Comparison of ENCODE assay signal across 10 cellular contexts in the genomic region with DNA sequence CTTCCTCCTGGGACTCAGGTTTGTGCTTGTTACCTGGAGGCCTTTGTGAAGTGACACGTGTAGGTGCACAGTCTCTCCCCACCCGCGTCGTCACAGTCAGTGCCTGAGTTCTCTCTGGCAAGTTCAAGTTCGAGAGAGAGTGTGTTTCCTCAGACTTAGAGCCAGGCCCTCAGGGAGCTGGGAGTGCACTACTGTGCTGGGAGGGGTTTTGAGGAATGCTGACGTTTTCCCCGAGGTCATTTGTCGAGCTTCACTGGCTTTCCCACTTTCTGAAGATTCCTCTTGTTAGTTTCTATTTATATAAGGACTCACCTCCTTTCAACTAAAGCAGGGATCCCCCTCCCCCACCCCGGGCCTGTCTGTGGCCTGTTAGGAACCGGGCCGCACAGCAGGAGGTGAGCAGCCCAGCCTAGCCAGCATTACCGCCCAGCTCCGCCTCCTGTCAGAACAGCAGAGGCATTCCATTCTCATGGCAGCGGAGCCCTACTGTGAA.
DNase-seq lines count a peak whose midpoint lies in the region; ATAC-seq, FAIRE-seq and TF ChIP-seq lines count a peak whose summit lies in the region.
"Had no signal": no experiment of that assay in that cellular context is flagged by ENCODE, and none has a peak within 500 bp of the region (broad histone marks: within the 10 kb centered on the region; RNA-seq: fewer than 3 reads in every experiment).

No MANE protein-coding gene starts in this region.

- H2BK120ac ChIP-seq in IMR-90 (ENCODE audit: low read depth, low read length) = no peak overlapping the region

- no peak overlapping the region for H4K91ac ChIP-seq in IMR-90 (ENCODE audit: insufficient read depth, low read depth, low read length)

- H2BK15ac ChIP-seq in IMR-90 (ENCODE audit: low read depth, low read length) = no peak overlapping the region

- ATAC-seq in IMR-90 (ENCODE audit: low read depth) (peak; percentile 62; the same call in 1 of the 2 replicates), K562 (peak; percentile 59), GM19328 (IDR thresholded peaks at IDR 0.05; ENCODE audit: unreplicated experiment) (no peak), GM21515 (IDR thresholded peaks at IDR 0.05; ENCODE audit: unreplicated experiment) (no peak)

- no peak overlapping the region for H3K14ac ChIP-seq in IMR-90 (replicated peaks; ENCODE audit: low read depth, low read length)

- POLR2A ChIA-PET in IMR-90 (lab: Charles Lee; ENCODE audit: unreplicated experiment) = no interaction called here
- POLR2A ChIA-PET in K562 (lab: Yijun Ruan, JAX) = no interaction called here
- POLR2A ChIA-PET in SK-N-SH (lab: Yijun Ruan, JAX) = no interaction called here

- intact Hi-C loops in IMR-90 (cut with micrococcal nuclease) = no loop called here
- intact Hi-C loops in K562 (cut with micrococcal nuclease) = no loop called here

- no peak overlapping the region for H4K8ac ChIP-seq in IMR-90 (ENCODE audit: low read depth in 2 of 2, low read length in 2 of 2)

- H4K20me1 ChIP-seq in IMR-90 (ENCODE audit: insufficient read depth, low read length) (no peaks in the 10 kb centered on the region), K562 (replicated peaks; ENCODE audit: control insufficient read depth, insufficient read depth, low read length) (no peaks in the 10 kb centered on the region), SK-N-SH (ENCODE audit: insufficient read depth) (no peaks in the 10 kb centered on the region)

- H3K27me3 ChIP-seq in IMR-90 (ENCODE audit: control insufficient read depth, insufficient read depth, low read length) = no peaks in the 10 kb centered on the region
- H3K27me3 ChIP-seq in K562 (ENCODE audit: control insufficient read depth in 2 of 2, insufficient read depth in 2 of 2, low read length in 2 of 2) = no peaks in the 10 kb centered on the region; a peak in 1 of 5 replicates
- H3K27me3 ChIP-seq in small intestine (ENCODE audit: control insufficient read depth in 2 of 2, insufficient read depth in 2 of 2, low read length in 2 of 2) = no peaks in the 10 kb centered on the region
- no peaks in the 10 kb centered on the region for H3K27me3 ChIP-seq in SK-N-SH (ENCODE audit: insufficient read depth)
- H3K27me3 ChIP-seq: transverse colon had no signal

- no peak overlapping the region for H3K27ac ChIP-seq in IMR-90 (ENCODE audit: insufficient read depth, low read length)
- H3K27ac ChIP-seq in K562 (ENCODE audit: extremely low read depth, low read depth, low read length) = no peak overlapping the region
- no peak overlapping the region for H3K27ac ChIP-seq in small intestine (ENCODE audit: low read depth in 1 of 2, low read length in 1 of 2)
- no peak overlapping the region for H3K27ac ChIP-seq in SK-N-SH (ENCODE audit: low read depth in 2 of 2, low read length in 1 of 2)
- H3K27ac ChIP-seq: heart right ventricle, transverse colon had no signal

- H3F3A ChIP-seq in SK-N-SH (replicated peaks; ENCODE audit: insufficient read depth) = no peaks in the 10 kb centered on the region

- H3K79me2 ChIP-seq in K562 (ENCODE audit: control insufficient read depth, insufficient read depth, low read length) (no peaks in the 10 kb centered on the region), SK-N-SH (ENCODE audit: insufficient read depth) (no peaks in the 10 kb centered on the region)

- no peak for DNase-seq in IMR-90
- DNase-seq in K562 (ENCODE audit: extremely low read depth in 1 of 4, low spot score in 3 of 4) = peak in 1 of 4 experiments; percentile 13
- DNase-seq in iPS-NIHi7 (ENCODE audit: extremely low spot score) = peak; percentile 68
- peak; percentile 41 for DNase-seq in small intestine
- DNase-seq in SK-N-SH = no peak
- DNase-seq in activated naive CD4-positive, alpha-beta T cell treated with anti-CD3 and anti-CD28 coated beads, Interleukin-2, amount 50 U/mL, for 16 hours = no peak
- DNase-seq: heart right ventricle, transverse colon had no signal

- H3K4ac ChIP-seq in IMR-90 (ENCODE audit: low read depth, low read length) = no peak overlapping the region

- no peak overlapping the region for H3K23ac ChIP-seq in IMR-90 (ENCODE audit: low read depth, low read length)

- no peak overlapping the region for H2BK20ac ChIP-seq in IMR-90 (ENCODE audit: low read depth, low read length)

- TF ChIP-seq CTCF in IMR-90 (conservative IDR thresholded peaks at IDR 0.05; ENCODE audit: low read depth, low read length) (no peak), K562 (IDR thresholded peaks at IDR 0.05 in 2 of 3, conservative IDR thresholded peaks at IDR 0.05 in 1 of 3; ENCODE audit: insufficient read depth in 2 of 3, low read depth in 1 of 3, low read length in 3 of 3) (no peak), SK-N-SH (IDR thresholded peaks at IDR 0.05) (no peak)

- no peak overlapping the region for H2AK9ac ChIP-seq in IMR-90 (replicated peaks; ENCODE audit: low read depth, low read length, poor library complexity)

- CTCF ChIA-PET in IMR-90 (lab: Yijun Ruan, JAX) = no interaction called here
- CTCF ChIA-PET in K562 (lab: Yijun Ruan, JAX; ENCODE audit: low intra/inter-chr PET ratio) = no interaction called here
- CTCF ChIA-PET in SK-N-SH (lab: Yijun Ruan, JAX) = interaction anchor here (1.5 kb wide), 1 partner anchor 9 kb away, joined by 5 read pairs; no protein-coding TSS in a partner anchor

- H3K4me1 ChIP-seq in IMR-90 (ENCODE audit: control insufficient read depth, insufficient read depth, low read length) (no peaks in the 10 kb centered on the region), K562 (replicated peaks in 1 of 2; ENCODE audit: control insufficient read depth in 2 of 2, insufficient read depth in 2 of 2, low read length in 2 of 2) (no peaks in the 10 kb centered on the region), small intestine (ENCODE audit: control insufficient read depth in 2 of 2, insufficient read depth in 1 of 2, low read depth in 1 of 2, low read length in 1 of 2) (no peaks in the 10 kb centered on the region), SK-N-SH (ENCODE audit: control insufficient read depth in 1 of 2, insufficient read depth in 2 of 2, low read depth in 1 of 2, low read length in 1 of 2) (no peaks in the 10 kb centered on the region)
- H3K4me1 ChIP-seq: heart right ventricle had no signal

- H3K9ac ChIP-seq in IMR-90 (ENCODE audit: low read depth, low read length) (no peak overlapping the region), K562 (ENCODE audit: insufficient read depth in 1 of 2, low read depth in 2 of 2, low read length in 2 of 2) (no peak overlapping the region), SK-N-SH (no peak overlapping the region)

- H3K9me1 ChIP-seq in IMR-90 (ENCODE audit: insufficient read depth, low read length) (no peaks in the 10 kb centered on the region), K562 (ENCODE audit: control insufficient read depth, insufficient read depth, low read length) (no peaks in the 10 kb centered on the region)

- H3K9me2 ChIP-seq in SK-N-SH = no peaks in the 10 kb centered on the region

- H3K4me3 ChIP-seq in IMR-90 (ENCODE audit: insufficient read depth, low read depth, low read length) (no peak overlapping the region), K562 (no peak overlapping the region), small intestine (ENCODE audit: low read depth in 1 of 2, low read length in 2 of 2) (no peak overlapping the region), SK-N-SH (ENCODE audit: low read depth in 2 of 2, low read length in 1 of 2) (no peak overlapping the region)
- H3K4me3 ChIP-seq: heart right ventricle, transverse colon had no signal

- no peak overlapping the region for H2AK5ac ChIP-seq in IMR-90 (ENCODE audit: low read depth, low read length)

- dilution Hi-C loops in IMR-90 (cut with HindIII; ENCODE audit: low sequenced_read_pairs, unreplicated experiment) = no loop called here

- H2BK5ac ChIP-seq in IMR-90 (ENCODE audit: low read depth, low read length, poor library complexity, severe bottlenecking) = no peak overlapping the region

- H3K4me2 ChIP-seq in IMR-90 (ENCODE audit: low read depth, low read length) (no peak overlapping the region), K562 (ENCODE audit: insufficient read depth, low read length) (no peak overlapping the region), SK-N-SH (no peak overlapping the region)

- H3K9me3 ChIP-seq in IMR-90 (ENCODE audit: control insufficient read depth, insufficient read depth, low read length) (no peaks in the 10 kb centered on the region), K562 (replicated peaks; ENCODE audit: control insufficient read depth, insufficient read depth, low read depth, low read length) (no peaks in the 10 kb centered on the region), small intestine (ENCODE audit: control insufficient read depth, low read depth) (no peaks in the 10 kb centered on the region), SK-N-SH (no peaks in the 10 kb centered on the region)
- H3K9me3 ChIP-seq: transverse colon had no signal

- WGBS in IMR-90 (ENCODE audit: extremely low coverage in 2 of 2, insufficient read length in 1 of 2), 2 experiments = 16% methylated on average over 6 of the region's 14 CpGs; no CpG with 5 or more reads in 1 of the 2 experiments
- 4% methylated on average over 12 of the region's 14 CpGs for WGBS in K562 (ENCODE audit: insufficient coverage, low coverage, missing lambda C conversion rate)
- 23 to 35% (median 24%) methylated on average over 14 of the region's 14 CpGs for WGBS in small intestine, 3 donors
- 47% methylated on average over 14 of the region's 14 CpGs for WGBS in SK-N-SH (ENCODE audit: low lambda C conversion rate)

- FAIRE-seq in K562 (lab: Jason Lieb, UNC) (no peak), small intestine (lab: Jason Lieb, UNC) (no peak)

- BruUV-seq in IMR-90 (replicated peaks; lab: Mats Ljungman, UMichigan) (no TSS peak), K562 (replicated peaks; lab: Mats Ljungman, UMichigan) (no TSS peak)

- H3K79me1 ChIP-seq in IMR-90 (ENCODE audit: low read depth in 1 of 2, low read length in 2 of 2) = no peaks in the 10 kb centered on the region

- in situ Hi-C loops in IMR-90 (cut with MboI; ENCODE audit: low sequenced_read_pairs) (no loop called here), K562 (cut with MboI) (no loop called here)

- H3K36me3 ChIP-seq in IMR-90 (ENCODE audit: control insufficient read depth, insufficient read depth, low read length) (no peaks in the 10 kb centered on the region), K562 (ENCODE audit: control insufficient read depth, insufficient read depth, low read length) (no peaks in the 10 kb centered on the region), small intestine (ENCODE audit: control insufficient read depth in 2 of 2, insufficient read depth in 2 of 2, low read length in 2 of 2) (no peaks in the 10 kb centered on the region), SK-N-SH (replicated peaks in 1 of 2; ENCODE audit: control insufficient read depth in 1 of 2, insufficient read depth in 2 of 2, low read length in 1 of 2) (no peaks in the 10 kb centered on the region)
- H3K36me3 ChIP-seq: heart right ventricle, transverse colon had no signal

- TF ChIP-seq RAD21 in IMR-90 (IDR thresholded peaks at IDR 0.05; ENCODE audit: low read length) (no peak), K562 (CRISPR knock-in tag; conservative IDR thresholded peaks at IDR 0.05 in 1 of 2, IDR thresholded peaks at IDR 0.05 in 1 of 2) (no peak), SK-N-SH (IDR thresholded peaks at IDR 0.05; ENCODE audit: low read length) (no peak)

- no peak overlapping the region for H4K5ac ChIP-seq in IMR-90 (ENCODE audit: low read depth, low read length)

- no peak overlapping the region for H3K56ac ChIP-seq in IMR-90 (ENCODE audit: extremely low read depth, insufficient read depth, low read length)

- H2AFZ ChIP-seq in IMR-90 (replicated peaks; ENCODE audit: low read length, poor library complexity) (peak overlapping the region; percentile 66), K562 (ENCODE audit: low read depth, low read length) (no peak overlapping the region; the same call in 1 of the 2 replicates), SK-N-SH (ENCODE audit: low read depth) (no peak overlapping the region)

- TF ChIP-seq EP300 in K562 (IDR thresholded peaks at IDR 0.05; ENCODE audit: low read length) = no peak
- no peak for TF ChIP-seq EP300 in SK-N-SH (IDR thresholded peaks at IDR 0.05; ENCODE audit: borderline replicate concordance in 1 of 2, low read depth in 1 of 2, low read length in 1 of 2)

- no peak for TF ChIP-seq POLR2A in IMR-90 (IDR thresholded peaks at IDR 0.05; ENCODE audit: low read depth, low read length)
- TF ChIP-seq POLR2A in K562 (conservative IDR thresholded peaks at IDR 0.05) = no peak

- no peak overlapping the region for H3K18ac ChIP-seq in IMR-90 (ENCODE audit: low read depth, low read length)

Comparison
In these comparisons a context has a peak if more than half of its experiments do, and no peak if none do; other contexts are left out.
1. ATAC-seq: peak in IMR-90 (single experiment) and K562 (single experiment); none in GM19328 (single experiment) and GM21515 (single experiment).
2. DNase-seq: peak in iPS-NIHi7 (single experiment) and small intestine (single experiment); none in IMR-90 (single experiment), SK-N-SH (single experiment) and activated naive CD4-positive, alpha-beta T cell treated with anti-CD3 and anti-CD28 coated beads, Interleukin-2, amount 50 U/mL, for 16 hours (single experiment).